In genomic region chr14:56724013-56724412, GRCh38 we compare ENCODE assay signal across 16 cellular contexts.
DNase-seq lines count a peak whose midpoint lies in the region; ATAC-seq and TF ChIP-seq lines count a peak whose summit lies in the region.
"Had no signal": no experiment of that assay in that cellular context is flagged by ENCODE, and none has a peak within 500 bp of the region (broad histone marks: within the 10 kb centered on the region; RNA-seq: fewer than 3 reads in every experiment).

No MANE protein-coding gene starts in this region.

- H3K36me3 ChIP-seq in mammary epithelial cell (ENCODE audit: insufficient read depth, low read length): no peaks in the 10 kb centered on the region
- H3K36me3 ChIP-seq: BLaER1 treated with 17β-estradiol and CSF1 and Interleukin-3, amounts not matched to agents 10 nM and 100 nM had no signal

- WGBS in mammary epithelial cell (ENCODE audit: low coverage, missing lambda C conversion rate): 11% methylated on average over 1 of the region's 1 CpG

- no peak overlapping the region for H2AFZ ChIP-seq in mammary epithelial cell (ENCODE audit: low read depth, low read length)

- dilution Hi-C loops in mammary epithelial cell (cut with HindIII; ENCODE audit: low sequenced_read_pairs): no loop called here

- no peaks in the 10 kb centered on the region for H3K9me3 ChIP-seq in mammary epithelial cell (replicated peaks; ENCODE audit: insufficient read depth, low read length)
- H3K9me3 ChIP-seq: A549; BLaER1 treated with 17β-estradiol and CSF1 and Interleukin-3, amounts not matched to agents 10 nM and 100 nM; Caco-2 had no signal

- in situ Hi-C loops in mammary epithelial cell (cut with MboI; ENCODE audit: low sequenced_read_pairs in 2 of 2): no loop called here

- DNase-seq in DMS153 treated with DMSO at 0.1 percent for 48 hours (lab: John Stamatoyannopoulos, UW; ENCODE audit: unreplicated experiment): peak; percentile 22
- no peak for DNase-seq in DMS153 (lab: John Stamatoyannopoulos, UW)
- DNase-seq in left colon: no peak
- DNase-seq in mammary epithelial cell: no peak
- DNase-seq: AML-193; Caco-2; Calu3; CD4-positive, alpha-beta T cell; CD8-positive, alpha-beta T cell; DMS79 treated with DMSO at 0.1 percent for 48 hours; GF-D8 had no signal

- H3K4me1 ChIP-seq in mammary epithelial cell (ENCODE audit: insufficient read depth, low read length): no peaks in the 10 kb centered on the region
- H3K4me1 ChIP-seq: A549; BLaER1 treated with 17β-estradiol and CSF1 and Interleukin-3, amounts not matched to agents 10 nM and 100 nM; Caco-2 had no signal

- H4K20me1 ChIP-seq in mammary epithelial cell (ENCODE audit: insufficient read depth, low read length): no peaks in the 10 kb centered on the region
- H4K20me1 ChIP-seq: BLaER1 treated with 17β-estradiol and CSF1 and Interleukin-3, amounts not matched to agents 10 nM and 100 nM had no signal

- no peak overlapping the region for H3K4me3 ChIP-seq in mammary epithelial cell (replicated peaks in 1 of 3; ENCODE audit: insufficient read depth in 1 of 3, low read depth in 2 of 3, low read length in 3 of 3)
- H3K4me3 ChIP-seq: A549; BLaER1 treated with 17β-estradiol and CSF1 and Interleukin-3, amounts not matched to agents 10 nM and 100 nM had no signal

- no peaks in the 10 kb centered on the region for H3K79me2 ChIP-seq in mammary epithelial cell (ENCODE audit: insufficient read depth, low read length)

- peak; percentile 82 for ATAC-seq in left colon
- ATAC-seq in GM21723 (IDR thresholded peaks at IDR 0.05; ENCODE audit: unreplicated experiment): no peak
- ATAC-seq: A549; CD8-positive, alpha-beta T cell had no signal

- no TSS peak for BruUV-seq in mammary epithelial cell (replicated peaks; lab: Mats Ljungman, UMichigan)

- no peak overlapping the region for H3K4me2 ChIP-seq in mammary epithelial cell (ENCODE audit: insufficient read depth, low read depth, low read length)
- H3K4me2 ChIP-seq: A549; BLaER1 treated with 17β-estradiol and CSF1 and Interleukin-3, amounts not matched to agents 10 nM and 100 nM had no signal

- H3K27me3 ChIP-seq in mammary epithelial cell (ENCODE audit: insufficient read depth, low read length): no peaks in the 10 kb centered on the region
- H3K27me3 ChIP-seq: BLaER1 treated with 17β-estradiol and CSF1 and Interleukin-3, amounts not matched to agents 10 nM and 100 nM had no signal

- H3K9ac ChIP-seq in mammary epithelial cell (ENCODE audit: insufficient read depth, low read length): no peak overlapping the region
- H3K9ac ChIP-seq: BLaER1 treated with 17β-estradiol and CSF1 and Interleukin-3, amounts not matched to agents 10 nM and 100 nM had no signal

- intact Hi-C loops in left colon (cut with DNase I, micrococcal nuclease): no loop called here
- intact Hi-C loops in mammary epithelial cell (cut with micrococcal nuclease): no loop called here

- CTCF ChIA-PET in mammary epithelial cell (lab: Charles Lee; ENCODE audit: low non-redundant PET): no interaction called here

- H3K27ac ChIP-seq in mammary epithelial cell (ENCODE audit: insufficient read depth, low read depth, low read length): no peak overlapping the region
- H3K27ac ChIP-seq: 22Rv1; A549; BLaER1 treated with 17β-estradiol and CSF1 and Interleukin-3, amounts not matched to agents 10 nM and 100 nM; C4-2B had no signal

- TF ChIP-seq CTCF in mammary epithelial cell (conservative IDR thresholded peaks at IDR 0.05 in 1 of 2, IDR thresholded peaks at IDR 0.05 in 1 of 2; ENCODE audit: extremely low read depth in 1 of 2, insufficient read depth in 1 of 2, low read depth in 1 of 2, low read length in 2 of 2): no peak
